Comparison of ENCODE assay signal across 15 cellular contexts in genomic region chr3:195224156-195224979, GRCh38. TPM values are rescaled to one million over a fixed set of nuclear protein-coding genes. Genes with fewer than 3 reads are reported as not detected.
A peak's percentile ranks its signal among the peaks of the same experiment; 100 is the strongest.
DNase-seq lines count a peak whose midpoint lies in the region; ATAC-seq and TF ChIP-seq lines count a peak whose summit lies in the region.
"Had no signal": no experiment of that assay in that cellular context is flagged by ENCODE, and none has a peak within 500 bp of the region (broad histone marks: within the 10 kb centered on the region; RNA-seq: fewer than 3 reads in every experiment).

No MANE protein-coding gene starts in this region.

- H3K4me1 Mint-ChIP-seq in activated T-cell treated with anti-CD3 and anti-CD28 coated beads, Interleukin-2, amount 50 U/mL, for 72 hours (ENCODE audit: low read depth) = peaks cover 20% of the 10 kb centered on the region

- no peaks in the 10 kb centered on the region for H3K27me3 Mint-ChIP-seq in activated T-cell treated with anti-CD3 and anti-CD28 coated beads, Interleukin-2, amount 50 U/mL, for 72 hours (ENCODE audit: low read depth)
- H3K27me3 Mint-ChIP-seq: activated naive CD4-positive, alpha-beta T cell treated with anti-CD3 and anti-CD28 coated beads, Interleukin-2, amount 10 ng/mL, durations not matched to agents 7 days and 5 days; B cell had no signal

- no peak overlapping the region for H3K27ac ChIP-seq in A673 (ENCODE audit: low read depth, low read length, poor library complexity, severe bottlenecking)
- H3K27ac ChIP-seq in prostate gland = peak overlapping the region; percentile 33 to 45
- H3K27ac ChIP-seq: psoas muscle had no signal

- no TSS peak for BruUV-seq in A673 (replicated peaks; lab: Mats Ljungman, UMichigan)

- POLR2A ChIA-PET in A673 (lab: Charles Lee; ENCODE audit: low non-redundant PET) = interaction anchor here (0.8 kb wide), 1 partner anchor 40 kb away, joined by 3 read pairs; no protein-coding TSS in a partner anchor

- H3K4me1 ChIP-seq in A673 (ENCODE audit: insufficient read depth, low read length, poor library complexity, severe bottlenecking) = peaks cover 30% of the 10 kb centered on the region
- no peaks in the 10 kb centered on the region for H3K4me1 ChIP-seq in prostate gland (replicated peaks)

- H3K27ac Mint-ChIP-seq in activated T-cell treated with anti-CD3 and anti-CD28 coated beads, Interleukin-2, amount 50 U/mL, for 72 hours = no peak overlapping the region

- no peak for ATAC-seq in activated T-cell treated with anti-CD3 and anti-CD28 coated beads, Interleukin-2, amount 50 U/mL, for 72 hours (replicated peaks in 1 of 2)

- no peak overlapping the region for H3K4me3 Mint-ChIP-seq in activated T-cell treated with anti-CD3 and anti-CD28 coated beads, Interleukin-2, amount 50 U/mL, for 72 hours
- H3K4me3 Mint-ChIP-seq: activated naive CD4-positive, alpha-beta T cell treated with anti-CD3 and anti-CD28 coated beads, Interleukin-2, amount 10 ng/mL, durations not matched to agents 7 days and 5 days; B cell had no signal

- DNase-seq in A673 (ENCODE audit: low spot score) (peak; percentile 62), choroid plexus epithelial cell (ENCODE audit: low read depth) (peak; percentile 72), prostate gland (ENCODE audit: low spot score) (no peak), COLO668 (lab: John Stamatoyannopoulos, UW; ENCODE audit: unreplicated experiment) (no peak), NCI-H69 (lab: John Stamatoyannopoulos, UW) (no peak), C1 segment of cervical spinal cord (lab: John Stamatoyannopoulos, UW) (no peak)
- no peak for DNase-seq in activated T-cell treated with anti-CD3 and anti-CD28 coated beads, Interleukin-2, amount 50 U/mL, for 72 hours
- DNase-seq: activated naive CD4-positive, alpha-beta T cell treated with anti-CD3 and anti-CD28 coated beads, Interleukin-2, amount 10 ng/mL, durations not matched to agents 7 days and 5 days; NCI-H1092 treated with DMSO at 0.1 percent for 48 hours; NCI-H526 treated with DMSO at 0.1 percent for 48 hours; testis had no signal

- H3K9me3 ChIP-seq in A673 (ENCODE audit: low read depth, low read length, poor library complexity, severe bottlenecking) = no peaks in the 10 kb centered on the region
- H3K9me3 ChIP-seq in prostate gland = no peaks in the 10 kb centered on the region
- H3K9me3 ChIP-seq: psoas muscle, testis had no signal

- H3K9me3 Mint-ChIP-seq in activated T-cell treated with anti-CD3 and anti-CD28 coated beads, Interleukin-2, amount 50 U/mL, for 72 hours = peaks cover 0 to under 1% of the 10 kb centered on the region in 2 donors
- H3K9me3 Mint-ChIP-seq: activated naive CD4-positive, alpha-beta T cell treated with anti-CD3 and anti-CD28 coated beads, Interleukin-2, amount 10 ng/mL, durations not matched to agents 7 days and 5 days had no signal

- H3K4me3 ChIP-seq in A673 (ENCODE audit: low read depth, low read length, poor library complexity, severe bottlenecking) (no peak overlapping the region), choroid plexus epithelial cell (ENCODE audit: low read depth, low read length) (no peak overlapping the region), prostate gland (no peak overlapping the region)
- H3K4me3 ChIP-seq: lung, psoas muscle, testis had no signal

- intact Hi-C loops in A673 (cut with micrococcal nuclease; ENCODE audit: unreplicated experiment) = no loop called here
- intact Hi-C loops in prostate gland (cut with DNase I) = no loop called here

- no peak for TF ChIP-seq EP300 in Ishikawa (IDR thresholded peaks at IDR 0.05; ENCODE audit: borderline replicate concordance)

- 76% methylated on average over 12 of the region's 12 CpGs for WGBS in prostate gland

- H3K36me3 ChIP-seq in A673 (ENCODE audit: insufficient read depth, low read length, poor library complexity, severe bottlenecking) (peaks cover 10% of the 10 kb centered on the region), prostate gland (no peaks in the 10 kb centered on the region)

- no peak for TF ChIP-seq POLR2A in prostate gland (IDR thresholded peaks at IDR 0.05)

- peaks cover 1 to 2% of the 10 kb centered on the region in 2 donors for H3K36me3 Mint-ChIP-seq in activated T-cell treated with anti-CD3 and anti-CD28 coated beads, Interleukin-2, amount 50 U/mL, for 72 hours (ENCODE audit: insufficient read depth in 2 of 2)

- no peaks in the 10 kb centered on the region for H3K27me3 ChIP-seq in A673 (replicated peaks; ENCODE audit: insufficient read depth, low read depth, low read length, poor library complexity)
- no peaks in the 10 kb centered on the region for H3K27me3 ChIP-seq in prostate gland (replicated peaks; ENCODE audit: insufficient read depth)
- H3K27me3 ChIP-seq: testis had no signal

- CTCF ChIA-PET in A673 (lab: Charles Lee) = interaction anchor here (1.1 kb wide), 1 partner anchor 47 kb away, joined by 3 read pairs; the partner anchor contains the start of gene XXYLT1

- peak; percentile 12; the same call in 1 of the 2 replicates for TF ChIP-seq RAD21 in Ishikawa (IDR thresholded peaks at IDR 0.05; ENCODE audit: low read depth)

- TF ChIP-seq CTCF in A673 (conservative IDR thresholded peaks at IDR 0.05; ENCODE audit: low read depth, low read length) = 0 out of 2 replicates have a peak, but pooled peaks have one; percentile 15
- TF ChIP-seq CTCF in choroid plexus epithelial cell (conservative IDR thresholded peaks at IDR 0.05; ENCODE audit: low read depth, low read length) = peak; percentile 49
- TF ChIP-seq CTCF in prostate gland (IDR thresholded peaks at IDR 0.05) = no peak

TF ChIP-seq in Ishikawa, 13 proteins besides CTCF, POLR2A, EP300 and RAD21:
- 0 out of 2 replicates have a peak, but pooled peaks have one; percentile 28 for TF ChIP-seq NFIC (IDR thresholded peaks at IDR 0.05)
- TF ChIP-seq TEAD4 (IDR thresholded peaks at IDR 0.05) = 0 out of 2 replicates have a peak, but pooled peaks have one; percentile 36
- 0 out of 2 replicates have a peak, but pooled peaks have one; percentile 25 for TF ChIP-seq TAF1 (IDR thresholded peaks at IDR 0.05; ENCODE audit: low read depth)
- 0 out of 2 replicates have a peak, but pooled peaks have one; percentile 27 for TF ChIP-seq USF1 (IDR thresholded peaks at IDR 0.05)
- TF ChIP-seq FOXM1 (IDR thresholded peaks at IDR 0.05; ENCODE audit: borderline replicate concordance, low read depth) = no peak
- TF ChIP-seq MAX (IDR thresholded peaks at IDR 0.05) = peak; percentile 69
- no peak for TF ChIP-seq ZBTB7A (IDR thresholded peaks at IDR 0.05; ENCODE audit: low read depth)
- 0 out of 2 replicates have a peak, but pooled peaks have one; percentile 27 for TF ChIP-seq TCF12 (IDR thresholded peaks at IDR 0.05; ENCODE audit: low read depth)

RNA-seq across cellular contexts. Expression of gene XXYLT1, which starts 46.6 kb away (rescaled TPM):
- total RNA-seq in A673 (2021) (49.8 and 53.9 TPM in 2 replicates), prostate gland (10 to 100 TPM; 14.9 to 22.7 TPM)
- 1 to 10 TPM; 6.2 to 6.6 TPM for total RNA-seq in activated T-cell treated with anti-CD3 and anti-CD28 coated beads, Interleukin-2, amount 50 U/mL, for 72 hours

Comparison
In these comparisons a context has a peak if more than half of its experiments do, and no peak if none do; other contexts are left out.
1. DNase-seq: peak in A673 (single experiment) and choroid plexus epithelial cell (single experiment); none in prostate gland (single experiment), activated T-cell treated with anti-CD3 and anti-CD28 coated beads, Interleukin-2, amount 50 U/mL, for 72 hours (0 of 2), COLO668 (single experiment), NCI-H69 (single experiment) and C1 segment of cervical spinal cord (0 of 14).
2. CTCF ChIP-seq: peak in A673 (single experiment) and choroid plexus epithelial cell (single experiment); none in prostate gland (0 of 4).